ENCODE assay signal across 8 cellular contexts in genomic region chr3:172591876-172592771, GRCh38.
DNase-seq lines count a peak whose midpoint lies in the region; ATAC-seq and TF ChIP-seq lines count a peak whose summit lies in the region.

No MANE protein-coding gene starts in this region.

- peaks cover 13 to 14% of the 10 kb centered on the region in 2 donors for H3K9me3 Mint-ChIP-seq in activated T-cell treated with anti-CD3 and anti-CD28 coated beads, Interleukin-2, amount 50 U/mL, for 72 hours

- in situ Hi-C loops in Caki2 (cut with HindIII; ENCODE audit: low pct_unique_long_range_greater_than_20kb, low sequenced_read_pairs) (no loop called here), mammary epithelial cell (cut with MboI; ENCODE audit: low sequenced_read_pairs in 2 of 2) (no loop called here)

- peak overlapping the region; percentile 64 for H3K27ac Mint-ChIP-seq in activated T-cell treated with anti-CD3 and anti-CD28 coated beads, Interleukin-2, amount 50 U/mL, for 72 hours

- H3K4me3 Mint-ChIP-seq in activated T-cell treated with anti-CD3 and anti-CD28 coated beads, Interleukin-2, amount 50 U/mL, for 72 hours = peak overlapping the region; percentile 55 to 73

- H4K20me1 ChIP-seq in MM.1S (ENCODE audit: insufficient read depth, low read length) (no peaks in the 10 kb centered on the region), mammary epithelial cell (ENCODE audit: insufficient read depth, low read length) (no peaks in the 10 kb centered on the region)

- H3K36me3 ChIP-seq in MM.1S (replicated peaks; ENCODE audit: insufficient read depth, low read length) (no peaks in the 10 kb centered on the region), mammary epithelial cell (ENCODE audit: insufficient read depth, low read length) (no peaks in the 10 kb centered on the region)

- H3K4me1 Mint-ChIP-seq in activated T-cell treated with anti-CD3 and anti-CD28 coated beads, Interleukin-2, amount 50 U/mL, for 72 hours (ENCODE audit: low read depth) = peaks cover 77% of the 10 kb centered on the region

- TF ChIP-seq CTCF in MM.1S (IDR thresholded peaks at IDR 0.05; ENCODE audit: low read length) = no peak
- no peak for TF ChIP-seq CTCF in mammary epithelial cell (conservative IDR thresholded peaks at IDR 0.05 in 1 of 2, IDR thresholded peaks at IDR 0.05 in 1 of 2; ENCODE audit: extremely low read depth in 1 of 2, insufficient read depth in 1 of 2, low read depth in 1 of 2, low read length in 2 of 2)

- H3K9me2 ChIP-seq in MM.1S (replicated peaks; ENCODE audit: insufficient read depth, low read length) = no peaks in the 10 kb centered on the region

- H3K4me2 ChIP-seq in MM.1S (ENCODE audit: low read depth, low read length) = peak overlapping the region; percentile 7; the same call in 1 of the 2 replicates
- H3K4me2 ChIP-seq in mammary epithelial cell (ENCODE audit: insufficient read depth, low read depth, low read length) = no peak overlapping the region

- DNase-seq in Caki2 (ENCODE audit: low read depth) (peak; percentile 41), MM.1S (peak; percentile 65), mammary epithelial cell (no peak), DMS53 (lab: John Stamatoyannopoulos, UW) (no peak), SKM-1 (lab: John Stamatoyannopoulos, UW; ENCODE audit: unreplicated experiment) (no peak)
- DNase-seq in activated T-cell treated with anti-CD3 and anti-CD28 coated beads, Interleukin-2, amount 50 U/mL, for 72 hours = peak; percentile 89 to 95
- DNase-seq in stimulated activated CD4-positive, alpha-beta T cell treated with anti-CD3 and anti-CD28 coated beads, Interleukin-1b, Interleukin-23, amount 100 ng/mL, for 24 hours (ENCODE audit: low read depth in 4 of 4, low spot score in 1 of 4) = peak; percentile 53 to 84 (median 62)

- BruUV-seq in mammary epithelial cell (replicated peaks; lab: Mats Ljungman, UMichigan) = no TSS peak

- CTCF ChIA-PET in mammary epithelial cell (lab: Charles Lee; ENCODE audit: low non-redundant PET) = no interaction called here

- H3K4me3 ChIP-seq in MM.1S (ENCODE audit: low read length) (no peak overlapping the region), mammary epithelial cell (replicated peaks in 1 of 3; ENCODE audit: insufficient read depth in 1 of 3, low read depth in 2 of 3, low read length in 3 of 3) (no peak overlapping the region)

- H3K79me2 ChIP-seq in MM.1S (ENCODE audit: low read length) (no peaks in the 10 kb centered on the region), mammary epithelial cell (ENCODE audit: insufficient read depth, low read length) (no peaks in the 10 kb centered on the region)

- H3K4me1 ChIP-seq in MM.1S (ENCODE audit: low read length) (peaks cover 25% of the 10 kb centered on the region; the same call in 1 of the 2 replicates), mammary epithelial cell (ENCODE audit: insufficient read depth, low read length) (peaks cover 8% of the 10 kb centered on the region)

- peak overlapping the region; percentile 22; the same call in 1 of the 2 replicates for H3K27ac ChIP-seq in MM.1S (ENCODE audit: low read length)
- H3K27ac ChIP-seq in mammary epithelial cell (ENCODE audit: insufficient read depth, low read depth, low read length) = no peak overlapping the region

- no peaks in the 10 kb centered on the region; the same call in 1 of the 2 replicates for H3F3A ChIP-seq in MM.1S (ENCODE audit: insufficient read depth, low read length)

- WGBS in mammary epithelial cell (ENCODE audit: low coverage, missing lambda C conversion rate) = 94% methylated on average over 6 of the region's 11 CpGs

- H2AFZ ChIP-seq in MM.1S (ENCODE audit: low read length) (no peak overlapping the region), mammary epithelial cell (ENCODE audit: low read depth, low read length) (no peak overlapping the region)

- peaks cover 18 to 22% of the 10 kb centered on the region in 2 donors for H3K36me3 Mint-ChIP-seq in activated T-cell treated with anti-CD3 and anti-CD28 coated beads, Interleukin-2, amount 50 U/mL, for 72 hours (ENCODE audit: insufficient read depth in 2 of 2)

- peak; percentile 84 for ATAC-seq in GM21619 (IDR thresholded peaks at IDR 0.05; ENCODE audit: unreplicated experiment)
- ATAC-seq in activated T-cell treated with anti-CD3 and anti-CD28 coated beads, Interleukin-2, amount 50 U/mL, for 72 hours (replicated peaks in 1 of 2) = peak; percentile 90 to 94

- H3K9ac ChIP-seq in MM.1S (ENCODE audit: low read length) (no peak overlapping the region), mammary epithelial cell (ENCODE audit: insufficient read depth, low read length) (no peak overlapping the region)

- H3K27me3 ChIP-seq in MM.1S (replicated peaks; ENCODE audit: insufficient read depth, low read length) (no peaks in the 10 kb centered on the region), mammary epithelial cell (ENCODE audit: insufficient read depth, low read length) (no peaks in the 10 kb centered on the region)

- H3K27me3 Mint-ChIP-seq in activated T-cell treated with anti-CD3 and anti-CD28 coated beads, Interleukin-2, amount 50 U/mL, for 72 hours (ENCODE audit: low read depth) = peaks cover 18% of the 10 kb centered on the region

- dilution Hi-C loops in mammary epithelial cell (cut with HindIII; ENCODE audit: low sequenced_read_pairs) = no loop called here

- intact Hi-C loops in mammary epithelial cell (cut with micrococcal nuclease) = no loop called here

- H3K9me3 ChIP-seq in MM.1S (replicated peaks; ENCODE audit: insufficient read depth, low read length) (no peaks in the 10 kb centered on the region), mammary epithelial cell (replicated peaks; ENCODE audit: insufficient read depth, low read length) (no peaks in the 10 kb centered on the region)

Comparison
In these comparisons a context has a peak if more than half of its experiments do, and no peak if none do; other contexts are left out.
1. DNase-seq: peak in Caki2 (single experiment), MM.1S (single experiment), activated T-cell treated with anti-CD3 and anti-CD28 coated beads, Interleukin-2, amount 50 U/mL, for 72 hours (2 of 2) and stimulated activated CD4-positive, alpha-beta T cell treated with anti-CD3 and anti-CD28 coated beads, Interleukin-1b, Interleukin-23, amount 100 ng/mL, for 24 hours (4 of 4); none in mammary epithelial cell (single experiment), DMS53 (single experiment) and SKM-1 (single experiment).